ENCODE assay signal across 1 cellular context in the genomic region with DNA sequence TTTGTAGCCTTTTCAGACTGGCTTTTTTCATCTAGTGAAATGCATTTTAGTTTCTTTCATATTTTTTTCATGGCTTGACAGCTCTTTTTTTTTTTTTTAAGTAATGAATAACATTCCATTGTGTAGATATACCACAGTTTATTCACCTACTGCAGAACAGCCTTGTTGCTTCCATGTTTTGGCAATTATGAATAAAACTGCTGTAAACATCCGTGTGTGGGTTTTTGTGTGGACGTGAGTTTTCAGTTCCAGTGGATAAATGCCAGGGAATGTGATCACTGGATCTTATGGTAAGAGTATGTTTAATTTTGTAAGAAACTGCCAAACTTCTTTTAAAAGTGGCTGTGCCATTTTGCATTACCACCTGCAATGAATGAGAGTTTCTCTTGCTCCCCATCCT.
TF ChIP-seq lines count a peak whose summit lies in the region.

No MANE protein-coding gene starts in this region.

TF ChIP-seq in H1, 55 proteins besides CTCF, POLR2A, EP300 and RAD21 (continued from another document):
- TF ChIP-seq, protein P1, sequence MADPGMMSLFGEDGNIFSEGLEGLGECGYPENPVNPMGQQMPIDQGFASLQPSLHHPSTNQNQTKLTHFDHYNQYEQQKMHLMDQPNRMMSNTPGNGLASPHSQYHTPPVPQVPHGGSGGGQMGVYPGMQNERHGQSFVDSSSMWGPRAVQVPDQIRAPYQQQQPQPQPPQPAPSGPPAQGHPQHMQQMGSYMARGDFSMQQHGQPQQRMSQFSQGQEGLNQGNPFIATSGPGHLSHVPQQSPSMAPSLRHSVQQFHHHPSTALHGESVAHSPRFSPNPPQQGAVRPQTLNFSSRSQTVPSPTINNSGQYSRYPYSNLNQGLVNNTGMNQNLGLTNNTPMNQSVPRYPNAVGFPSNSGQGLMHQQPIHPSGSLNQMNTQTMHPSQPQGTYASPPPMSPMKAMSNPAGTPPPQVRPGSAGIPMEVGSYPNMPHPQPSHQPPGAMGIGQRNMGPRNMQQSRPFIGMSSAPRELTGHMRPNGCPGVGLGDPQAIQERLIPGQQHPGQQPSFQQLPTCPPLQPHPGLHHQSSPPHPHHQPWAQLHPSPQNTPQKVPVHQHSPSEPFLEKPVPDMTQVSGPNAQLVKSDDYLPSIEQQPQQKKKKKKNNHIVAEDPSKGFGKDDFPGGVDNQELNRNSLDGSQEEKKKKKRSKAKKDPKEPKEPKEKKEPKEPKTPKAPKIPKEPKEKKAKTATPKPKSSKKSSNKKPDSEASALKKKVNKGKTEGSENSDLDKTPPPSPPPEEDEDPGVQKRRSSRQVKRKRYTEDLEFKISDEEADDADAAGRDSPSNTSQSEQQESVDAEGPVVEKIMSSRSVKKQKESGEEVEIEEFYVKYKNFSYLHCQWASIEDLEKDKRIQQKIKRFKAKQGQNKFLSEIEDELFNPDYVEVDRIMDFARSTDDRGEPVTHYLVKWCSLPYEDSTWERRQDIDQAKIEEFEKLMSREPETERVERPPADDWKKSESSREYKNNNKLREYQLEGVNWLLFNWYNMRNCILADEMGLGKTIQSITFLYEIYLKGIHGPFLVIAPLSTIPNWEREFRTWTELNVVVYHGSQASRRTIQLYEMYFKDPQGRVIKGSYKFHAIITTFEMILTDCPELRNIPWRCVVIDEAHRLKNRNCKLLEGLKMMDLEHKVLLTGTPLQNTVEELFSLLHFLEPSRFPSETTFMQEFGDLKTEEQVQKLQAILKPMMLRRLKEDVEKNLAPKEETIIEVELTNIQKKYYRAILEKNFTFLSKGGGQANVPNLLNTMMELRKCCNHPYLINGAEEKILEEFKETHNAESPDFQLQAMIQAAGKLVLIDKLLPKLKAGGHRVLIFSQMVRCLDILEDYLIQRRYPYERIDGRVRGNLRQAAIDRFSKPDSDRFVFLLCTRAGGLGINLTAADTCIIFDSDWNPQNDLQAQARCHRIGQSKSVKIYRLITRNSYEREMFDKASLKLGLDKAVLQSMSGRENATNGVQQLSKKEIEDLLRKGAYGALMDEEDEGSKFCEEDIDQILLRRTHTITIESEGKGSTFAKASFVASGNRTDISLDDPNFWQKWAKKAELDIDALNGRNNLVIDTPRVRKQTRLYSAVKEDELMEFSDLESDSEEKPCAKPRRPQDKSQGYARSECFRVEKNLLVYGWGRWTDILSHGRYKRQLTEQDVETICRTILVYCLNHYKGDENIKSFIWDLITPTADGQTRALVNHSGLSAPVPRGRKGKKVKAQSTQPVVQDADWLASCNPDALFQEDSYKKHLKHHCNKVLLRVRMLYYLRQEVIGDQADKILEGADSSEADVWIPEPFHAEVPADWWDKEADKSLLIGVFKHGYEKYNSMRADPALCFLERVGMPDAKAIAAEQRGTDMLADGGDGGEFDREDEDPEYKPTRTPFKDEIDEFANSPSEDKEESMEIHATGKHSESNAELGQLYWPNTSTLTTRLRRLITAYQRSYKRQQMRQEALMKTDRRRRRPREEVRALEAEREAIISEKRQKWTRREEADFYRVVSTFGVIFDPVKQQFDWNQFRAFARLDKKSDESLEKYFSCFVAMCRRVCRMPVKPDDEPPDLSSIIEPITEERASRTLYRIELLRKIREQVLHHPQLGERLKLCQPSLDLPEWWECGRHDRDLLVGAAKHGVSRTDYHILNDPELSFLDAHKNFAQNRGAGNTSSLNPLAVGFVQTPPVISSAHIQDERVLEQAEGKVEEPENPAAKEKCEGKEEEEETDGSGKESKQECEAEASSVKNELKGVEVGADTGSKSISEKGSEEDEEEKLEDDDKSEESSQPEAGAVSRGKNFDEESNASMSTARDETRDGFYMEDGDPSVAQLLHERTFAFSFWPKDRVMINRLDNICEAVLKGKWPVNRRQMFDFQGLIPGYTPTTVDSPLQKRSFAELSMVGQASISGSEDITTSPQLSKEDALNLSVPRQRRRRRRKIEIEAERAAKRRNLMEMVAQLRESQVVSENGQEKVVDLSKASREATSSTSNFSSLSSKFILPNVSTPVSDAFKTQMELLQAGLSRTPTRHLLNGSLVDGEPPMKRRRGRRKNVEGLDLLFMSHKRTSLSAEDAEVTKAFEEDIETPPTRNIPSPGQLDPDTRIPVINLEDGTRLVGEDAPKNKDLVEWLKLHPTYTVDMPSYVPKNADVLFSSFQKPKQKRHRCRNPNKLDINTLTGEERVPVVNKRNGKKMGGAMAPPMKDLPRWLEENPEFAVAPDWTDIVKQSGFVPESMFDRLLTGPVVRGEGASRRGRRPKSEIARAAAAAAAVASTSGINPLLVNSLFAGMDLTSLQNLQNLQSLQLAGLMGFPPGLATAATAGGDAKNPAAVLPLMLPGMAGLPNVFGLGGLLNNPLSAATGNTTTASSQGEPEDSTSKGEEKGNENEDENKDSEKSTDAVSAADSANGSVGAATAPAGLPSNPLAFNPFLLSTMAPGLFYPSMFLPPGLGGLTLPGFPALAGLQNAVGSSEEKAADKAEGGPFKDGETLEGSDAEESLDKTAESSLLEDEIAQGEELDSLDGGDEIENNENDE (IDR thresholded peaks at IDR 0.05; ENCODE audit: insufficient replicate concordance, low read length) = no peak
- TF ChIP-seq, protein P2, sequence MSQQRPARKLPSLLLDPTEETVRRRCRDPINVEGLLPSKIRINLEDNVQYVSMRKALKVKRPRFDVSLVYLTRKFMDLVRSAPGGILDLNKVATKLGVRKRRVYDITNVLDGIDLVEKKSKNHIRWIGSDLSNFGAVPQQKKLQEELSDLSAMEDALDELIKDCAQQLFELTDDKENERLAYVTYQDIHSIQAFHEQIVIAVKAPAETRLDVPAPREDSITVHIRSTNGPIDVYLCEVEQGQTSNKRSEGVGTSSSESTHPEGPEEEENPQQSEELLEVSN (IDR thresholded peaks at IDR 0.05) = no peak
- TF ChIP-seq RFX5 (IDR thresholded peaks at IDR 0.05; ENCODE audit: borderline replicate concordance, low read depth, low read length) = no peak
